8 cellular contexts compared by ENCODE assay signal in genomic region chr3:183635107-183635430, GRCh38. TPM values are rescaled to one million over a fixed set of nuclear protein-coding genes. Genes with fewer than 3 reads are reported as not detected.
DNase-seq lines count a peak whose midpoint lies in the region; ATAC-seq and TF ChIP-seq lines count a peak whose summit lies in the region.

No MANE protein-coding gene starts in this region.

- DNase-seq in CD4-positive, CD25-positive, alpha-beta regulatory T cell: no peak
- DNase-seq in neural crest cell (ENCODE audit: low read depth, low spot score) (no peak), AG20443 (ENCODE audit: low spot score) (no peak)
- DNase-seq in activated CD8-positive, alpha-beta memory T cell treated with anti-CD3 and anti-CD28 coated beads for 24 hours: no peak

- H3K27me3 ChIP-seq in CD4-positive, CD25-positive, alpha-beta regulatory T cell (ENCODE audit: control insufficient read depth, insufficient read depth, low read length): no peaks in the 10 kb centered on the region
- H3K27me3 ChIP-seq in KMS-11 (ENCODE audit: insufficient read depth, low read depth): no peaks in the 10 kb centered on the region

- H3K4me3 Mint-ChIP-seq in CD4-positive, CD25-positive, alpha-beta regulatory T cell: peak overlapping the region; percentile 95 to 100 (median 96)
- peak overlapping the region; percentile 93 for H3K4me3 Mint-ChIP-seq in dendritic cell treated with granulocyte-macrophage colony-stimulating factor and Interleukin-4, amounts not matched to agents 40 ng/mL and 50 ng/mL, for 4 days
- peak overlapping the region; percentile 99 for H3K4me3 Mint-ChIP-seq in neural crest cell

- H3K4me1 Mint-ChIP-seq in CD4-positive, CD25-positive, alpha-beta regulatory T cell: peaks cover 13 to 40% (median 25%) of the 10 kb centered on the region in 4 donors
- H3K4me1 Mint-ChIP-seq in dendritic cell treated with granulocyte-macrophage colony-stimulating factor and Interleukin-4, amounts not matched to agents 40 ng/mL and 50 ng/mL, for 4 days (ENCODE audit: low read depth): peaks cover 26% of the 10 kb centered on the region
- peaks cover 22% of the 10 kb centered on the region for H3K4me1 Mint-ChIP-seq in neural crest cell

- peak overlapping the region; percentile 84 for H3K4me3 ChIP-seq in CD4-positive, CD25-positive, alpha-beta regulatory T cell (ENCODE audit: low read depth, low read length)
- peak overlapping the region; percentile 77 for H3K4me3 ChIP-seq in KMS-11 (IDR thresholded peaks at IDR 0.05; ENCODE audit: insufficient read depth, low read depth, low read length)

- H3K4me2 ChIP-seq in KMS-11: peak overlapping the region; percentile 69

- H3K9me3 Mint-ChIP-seq in CD4-positive, CD25-positive, alpha-beta regulatory T cell: no peaks in the 10 kb centered on the region
- no peaks in the 10 kb centered on the region for H3K9me3 Mint-ChIP-seq in dendritic cell treated with granulocyte-macrophage colony-stimulating factor and Interleukin-4, amounts not matched to agents 40 ng/mL and 50 ng/mL, for 4 days
- no peaks in the 10 kb centered on the region for H3K9me3 Mint-ChIP-seq in neural crest cell

- peak overlapping the region; percentile 97 for H2AFZ ChIP-seq in KMS-11 (ENCODE audit: low read depth)

- no peaks in the 10 kb centered on the region for H3K36me3 ChIP-seq in CD4-positive, CD25-positive, alpha-beta regulatory T cell (ENCODE audit: control insufficient read depth, insufficient read depth, low read length)
- no peaks in the 10 kb centered on the region for H3K36me3 ChIP-seq in KMS-11 (ENCODE audit: insufficient read depth)

- no peaks in the 10 kb centered on the region for H3K27me3 Mint-ChIP-seq in CD4-positive, CD25-positive, alpha-beta regulatory T cell
- H3K27me3 Mint-ChIP-seq in dendritic cell treated with granulocyte-macrophage colony-stimulating factor and Interleukin-4, amounts not matched to agents 40 ng/mL and 50 ng/mL, for 4 days: no peaks in the 10 kb centered on the region
- H3K27me3 Mint-ChIP-seq in neural crest cell (ENCODE audit: low read depth): no peaks in the 10 kb centered on the region

- TF ChIP-seq CTCF in KMS-11 (conservative IDR thresholded peaks at IDR 0.05; ENCODE audit: low read depth, low read length): no peak
- no peak for TF ChIP-seq CTCF in neural crest cell (conservative IDR thresholded peaks at IDR 0.05)

- H3K4me1 ChIP-seq in CD4-positive, CD25-positive, alpha-beta regulatory T cell (ENCODE audit: control insufficient read depth, insufficient read depth, low read length, poor library complexity, severe bottlenecking): peaks cover 22% of the 10 kb centered on the region
- peaks cover 17% of the 10 kb centered on the region for H3K4me1 ChIP-seq in KMS-11 (ENCODE audit: low read depth, poor library complexity, severe bottlenecking)

- H3K9me3 ChIP-seq in CD4-positive, CD25-positive, alpha-beta regulatory T cell (ENCODE audit: control insufficient read depth in 2 of 2, low read length in 2 of 2): no peaks in the 10 kb centered on the region

- intact Hi-C loops in dendritic cell treated with granulocyte-macrophage colony-stimulating factor and Interleukin-4, amounts not matched to agents 40 ng/mL and 50 ng/mL, for 4 days (cut with micrococcal nuclease): loop anchor here (5.0 kb wide), 1 partner anchor 128 kb away; no protein-coding TSS in a partner anchor

- ATAC-seq in CD4-positive, CD25-positive, alpha-beta regulatory T cell (ENCODE audit: low read depth in 2 of 2): no peak
- no peak for ATAC-seq in HG03378 (IDR thresholded peaks at IDR 0.05; ENCODE audit: unreplicated experiment)
- ATAC-seq in GM21619 (IDR thresholded peaks at IDR 0.05; ENCODE audit: unreplicated experiment): no peak

- H3K9ac ChIP-seq in KMS-11: peak overlapping the region; percentile 59; the same call in 1 of the 2 replicates

- peak overlapping the region; percentile 96 for H3K27ac ChIP-seq in CD4-positive, CD25-positive, alpha-beta regulatory T cell (ENCODE audit: insufficient read depth, low read length, poor library complexity, severe bottlenecking)
- peak overlapping the region; percentile 80 for H3K27ac ChIP-seq in KMS-11

- peaks cover 9% of the 10 kb centered on the region; the same call in 1 of the 2 replicates for H3K79me2 ChIP-seq in KMS-11 (ENCODE audit: insufficient read depth, low read depth)

- peak overlapping the region; percentile 93 to 95 (median 94) for H3K27ac Mint-ChIP-seq in CD4-positive, CD25-positive, alpha-beta regulatory T cell
- H3K27ac Mint-ChIP-seq in dendritic cell treated with granulocyte-macrophage colony-stimulating factor and Interleukin-4, amounts not matched to agents 40 ng/mL and 50 ng/mL, for 4 days: peak overlapping the region; percentile 95
- H3K27ac Mint-ChIP-seq in neural crest cell (ENCODE audit: unreplicated experiment): peak overlapping the region; percentile 96

- no peaks in the 10 kb centered on the region for H4K20me1 ChIP-seq in KMS-11 (ENCODE audit: insufficient read depth)

- H3K36me3 Mint-ChIP-seq in CD4-positive, CD25-positive, alpha-beta regulatory T cell: peaks cover 4% of the 10 kb centered on the region
- H3K36me3 Mint-ChIP-seq in dendritic cell treated with granulocyte-macrophage colony-stimulating factor and Interleukin-4, amounts not matched to agents 40 ng/mL and 50 ng/mL, for 4 days (ENCODE audit: low read depth): peaks cover 8% of the 10 kb centered on the region
- no peaks in the 10 kb centered on the region for H3K36me3 Mint-ChIP-seq in neural crest cell (ENCODE audit: low read depth)

RNA-seq across cellular contexts. Expression of gene KLHL24, which starts 0.4 kb away (rescaled TPM):
- 144 TPM for total RNA-seq in CD4-positive, CD25-positive, alpha-beta regulatory T cell
- 10 to 100 TPM; 37.0 to 72.4 (median 62.9) TPM for polyA plus RNA-seq in CD4-positive, CD25-positive, alpha-beta regulatory T cell
- total RNA-seq in neural crest cell: 19.0 and 23.7 TPM in 2 replicates
